1 cellular context compared by ENCODE assay signal in genomic region chr6:138692058-138692977, GRCh38.
A peak's percentile ranks its signal among the peaks of the same experiment; 100 is the strongest.
TF ChIP-seq lines count a peak whose summit lies in the region.

No MANE protein-coding gene starts in this region.

TF ChIP-seq in HepG2, 621 proteins besides CTCF, POLR2A, EP300 and RAD21 (continued from another document and continues in another):
- TF ChIP-seq USF2 (IDR thresholded peaks at IDR 0.05; ENCODE audit: low read depth, low read length) (no peak), USF2 (CRISPR knock-in tag; IDR thresholded peaks at IDR 0.05; ENCODE audit: borderline replicate concordance) (no peak), ZSCAN30 (CRISPR knock-in tag; IDR thresholded peaks at IDR 0.05) (no peak), ZBTB20 (CRISPR knock-in tag; IDR thresholded peaks at IDR 0.05; ENCODE audit: borderline replicate concordance, low read depth) (no peak), CREB3 (CRISPR knock-in tag; IDR thresholded peaks at IDR 0.05) (no peak), PHF8 (CRISPR knock-in tag; IDR thresholded peaks at IDR 0.05) (peak; percentile 50), ATF5 (CRISPR knock-in tag; IDR thresholded peaks at IDR 0.05; ENCODE audit: low read depth) (no peak), MLLT10 (CRISPR knock-in tag; IDR thresholded peaks at IDR 0.05) (no peak), ZNF563 (CRISPR knock-in tag; IDR thresholded peaks at IDR 0.05) (peak; percentile 91), ZNF136 (CRISPR knock-in tag; IDR thresholded peaks at IDR 0.05; ENCODE audit: low read depth) (no peak), TEAD3 (CRISPR knock-in tag; optimal IDR thresholded peaks at IDR 0.05; ENCODE audit: borderline replicate concordance) (no peak), MLXIP (CRISPR knock-in tag; IDR thresholded peaks at IDR 0.05; ENCODE audit: borderline replicate concordance) (no peak), MBD4 (IDR thresholded peaks at IDR 0.05; ENCODE audit: borderline replicate concordance, low read length) (no peak), MXD3 (CRISPR knock-in tag; IDR thresholded peaks at IDR 0.05) (no peak), PHB2 (IDR thresholded peaks at IDR 0.05; ENCODE audit: partially characterized antibody) (no peak), ZNF768 (CRISPR knock-in tag; IDR thresholded peaks at IDR 0.05) (peak; percentile 53), DNMT3B (CRISPR knock-in tag; conservative IDR thresholded peaks at IDR 0.05) (0 out of 2 replicates have a peak, but pooled peaks have one; percentile 68), ZFP90 (CRISPR knock-in tag; IDR thresholded peaks at IDR 0.05; ENCODE audit: borderline replicate concordance) (no peak), TCF7 (IDR thresholded peaks at IDR 0.05; ENCODE audit: low read depth) (no peak), ZNF451 (CRISPR knock-in tag; IDR thresholded peaks at IDR 0.05) (peak; percentile 82; the same call in 1 of the 2 replicates), YEATS4 (CRISPR knock-in tag; IDR thresholded peaks at IDR 0.05; ENCODE audit: borderline replicate concordance) (no peak), MEIS1 (CRISPR knock-in tag; IDR thresholded peaks at IDR 0.05; ENCODE audit: borderline replicate concordance) (no peak), ZNF557 (CRISPR knock-in tag; IDR thresholded peaks at IDR 0.05) (no peak), NKX3-1 (CRISPR knock-in tag; IDR thresholded peaks at IDR 0.05) (no peak), PATZ1 (CRISPR knock-in tag; IDR thresholded peaks at IDR 0.05) (peak; percentile 72), FOSL1 (CRISPR knock-in tag; IDR thresholded peaks at IDR 0.05; ENCODE audit: borderline replicate concordance) (no peak), NR3C1 (CRISPR knock-in tag; IDR thresholded peaks at IDR 0.05) (no peak), TOE1 (CRISPR knock-in tag; IDR thresholded peaks at IDR 0.05) (no peak), ZNF160 (CRISPR knock-in tag; IDR thresholded peaks at IDR 0.05) (no peak), BCL6 (CRISPR knock-in tag; IDR thresholded peaks at IDR 0.05) (0 out of 2 replicates have a peak, but pooled peaks have one; percentile 24), ADNP (CRISPR knock-in tag; IDR thresholded peaks at IDR 0.05) (no peak), ZBTB25 (CRISPR knock-in tag; IDR thresholded peaks at IDR 0.05) (no peak), ZNF614 (CRISPR knock-in tag; IDR thresholded peaks at IDR 0.05; ENCODE audit: borderline replicate concordance) (no peak), SMYD3 (CRISPR knock-in tag; IDR thresholded peaks at IDR 0.05) (no peak), ZFP41 (CRISPR knock-in tag; IDR thresholded peaks at IDR 0.05; ENCODE audit: borderline replicate concordance) (no peak), ZC3H4 (CRISPR knock-in tag; IDR thresholded peaks at IDR 0.05; ENCODE audit: borderline replicate concordance) (no peak), ZNF780A (CRISPR knock-in tag; IDR thresholded peaks at IDR 0.05) (no peak), SRSF1 (optimal IDR thresholded peaks at IDR 0.05; ENCODE audit: low read depth, low read length) (no peak), ZFP1 (CRISPR knock-in tag; IDR thresholded peaks at IDR 0.05) (no peak), PAX8 (CRISPR knock-in tag; IDR thresholded peaks at IDR 0.05; ENCODE audit: borderline replicate concordance) (no peak), MED1 (CRISPR knock-in tag; IDR thresholded peaks at IDR 0.05) (no peak), ATF6 (CRISPR knock-in tag; conservative IDR thresholded peaks at IDR 0.05) (0 out of 2 replicates have a peak, but pooled peaks have one; percentile 41), SAP130 (CRISPR knock-in tag; IDR thresholded peaks at IDR 0.05; ENCODE audit: low read depth) (peak; percentile 32; the same call in 1 of the 2 replicates), ZNF280B (CRISPR knock-in tag; IDR thresholded peaks at IDR 0.05; ENCODE audit: borderline replicate concordance) (no peak), SMC3 (IDR thresholded peaks at IDR 0.05; ENCODE audit: low read length) (peak; percentile 25; the same call in 1 of the 2 replicates), ZNF207 (IDR thresholded peaks at IDR 0.05; ENCODE audit: borderline replicate concordance) (no peak), CC2D1A (CRISPR knock-in tag; IDR thresholded peaks at IDR 0.05) (no peak), ZNF749 (CRISPR knock-in tag; IDR thresholded peaks at IDR 0.05; ENCODE audit: borderline replicate concordance) (no peak; the same call in 1 of the 2 replicates), MAFF (IDR thresholded peaks at IDR 0.05; ENCODE audit: low read depth, low read length) (no peak), RFX1 (IDR thresholded peaks at IDR 0.05) (no peak), ZNF333 (CRISPR knock-in tag; IDR thresholded peaks at IDR 0.05; ENCODE audit: borderline replicate concordance) (0 out of 2 replicates have a peak, but pooled peaks have one; percentile 73), BRF2 (CRISPR knock-in tag; IDR thresholded peaks at IDR 0.05) (no peak), FOSL2 (CRISPR knock-in tag; IDR thresholded peaks at IDR 0.05) (no peak)
